ENCODE assay signal across 8 cellular contexts in genomic region chr2:120758181-120759048, GRCh38. TPM values are rescaled to one million over a fixed set of nuclear protein-coding genes. Genes with fewer than 3 reads are reported as not detected.
DNase-seq lines count a peak whose midpoint lies in the region; ATAC-seq, FAIRE-seq and TF ChIP-seq lines count a peak whose summit lies in the region.

No MANE protein-coding gene starts in this region.

- intact Hi-C loops in mucosa of descending colon (cut with DNase I, micrococcal nuclease) = no loop called here

- peak; percentile 66 for ATAC-seq in mucosa of descending colon
- no peak for ATAC-seq in thoracic aorta (ENCODE audit: insufficient number of reproducible peaks, low FRiP score, low read depth)
- ATAC-seq in HG03108 (IDR thresholded peaks at IDR 0.05; ENCODE audit: unreplicated experiment) = no peak
- ATAC-seq in HG03460 (IDR thresholded peaks at IDR 0.05; ENCODE audit: unreplicated experiment) = no peak

- no peak for FAIRE-seq in GM12891 (lab: Jason Lieb, UNC)

- H3K9me3 ChIP-seq in SJSA1 (replicated peaks) = no peaks in the 10 kb centered on the region
- no peaks in the 10 kb centered on the region for H3K9me3 ChIP-seq in mucosa of descending colon
- H3K9me3 ChIP-seq in thoracic aorta = no peaks in the 10 kb centered on the region
- no peaks in the 10 kb centered on the region for H3K9me3 ChIP-seq in effector memory CD4-positive, alpha-beta T cell (ENCODE audit: control insufficient read depth, low read length)

- H3K4me3 ChIP-seq in SJSA1 (no peak overlapping the region), mucosa of descending colon (no peak overlapping the region), thoracic aorta (no peak overlapping the region)
- H3K4me3 ChIP-seq in effector memory CD4-positive, alpha-beta T cell (ENCODE audit: insufficient read depth, low read depth, low read length, poor library complexity, severe bottlenecking) = no peak overlapping the region

- H3K4me1 ChIP-seq in SJSA1 (replicated peaks) (peaks cover 61% of the 10 kb centered on the region), mucosa of descending colon (ENCODE audit: low read depth) (no peaks in the 10 kb centered on the region), thoracic aorta (ENCODE audit: control insufficient read depth in 1 of 2, low read depth in 2 of 2) (peaks cover 4 to 43% of the 10 kb centered on the region in 2 donors)
- no peaks in the 10 kb centered on the region for H3K4me1 ChIP-seq in effector memory CD4-positive, alpha-beta T cell (ENCODE audit: control insufficient read depth, insufficient read depth, low read length, poor library complexity, severe bottlenecking)

- no peak for TF ChIP-seq POLR2A in GM12891 (IDR thresholded peaks at IDR 0.05; ENCODE audit: low read depth, low read length)

- H3K27me3 ChIP-seq in SJSA1 (replicated peaks) (no peaks in the 10 kb centered on the region), thoracic aorta (replicated peaks; ENCODE audit: insufficient read depth) (no peaks in the 10 kb centered on the region)
- H3K27me3 ChIP-seq in effector memory CD4-positive, alpha-beta T cell (replicated peaks; ENCODE audit: control insufficient read depth, insufficient read depth, low read length, poor library complexity, severe bottlenecking) = no peaks in the 10 kb centered on the region

- H3K27ac ChIP-seq in SJSA1 (peak overlapping the region; percentile 67), thoracic aorta (peak overlapping the region; percentile 30 to 40)
- H3K27ac ChIP-seq in effector memory CD4-positive, alpha-beta T cell (ENCODE audit: insufficient read depth, low read length, poor library complexity, severe bottlenecking) = no peak overlapping the region

- DNase-seq in SJSA1 (ENCODE audit: low read depth in 1 of 2, low spot score in 2 of 2) (peak in 1 of 2 experiments; percentile 49), fibroblast of gingiva (ENCODE audit: low read depth) (peak; percentile 25), mucosa of descending colon (peak in 1 of 3 donors; percentile 51), thoracic aorta (ENCODE audit: low spot score) (no peak), GM12891 (ENCODE audit: insufficient read length, low spot score) (no peak)
- no peak for DNase-seq in effector memory CD4-positive, alpha-beta T cell

- no peak for TF ChIP-seq CTCF in mucosa of descending colon (IDR thresholded peaks at IDR 0.05)
- TF ChIP-seq CTCF in thoracic aorta (IDR thresholded peaks at IDR 0.05) = no peak

- H3K36me3 ChIP-seq in SJSA1 = peaks cover 17% of the 10 kb centered on the region
- H3K36me3 ChIP-seq in mucosa of descending colon (ENCODE audit: low read depth) = no peaks in the 10 kb centered on the region
- H3K36me3 ChIP-seq in thoracic aorta = no peaks in the 10 kb centered on the region
- no peaks in the 10 kb centered on the region for H3K36me3 ChIP-seq in effector memory CD4-positive, alpha-beta T cell (ENCODE audit: control insufficient read depth, insufficient read depth, low read length)

TF ChIP-seq in GM12891, 5 proteins besides CTCF, POLR2A, EP300 and RAD21:
- TF ChIP-seq PAX5 (IDR thresholded peaks at IDR 0.05; ENCODE audit: insufficient read depth, low read length, severe bottlenecking) = no peak
- no peak for TF ChIP-seq POLR2AphosphoS5 (IDR thresholded peaks at IDR 0.05; ENCODE audit: low read depth, low read length)
- no peak for TF ChIP-seq TAF1 (IDR thresholded peaks at IDR 0.05; ENCODE audit: low read depth, low read length)
- TF ChIP-seq POU2F2 (IDR thresholded peaks at IDR 0.05; ENCODE audit: low read depth, low read length) = no peak
- TF ChIP-seq SPI1 (IDR thresholded peaks at IDR 0.05; ENCODE audit: low read depth, low read length) = no peak

RNA-seq across cellular contexts. Expression of gene GLI2, which starts 22.7 kb away (rescaled TPM):
- 8.8 and 20.0 TPM in 2 replicates for total RNA-seq in SJSA1 (2014; rRNA removed; shearing (Covaris generic))
- total RNA-seq in mucosa of descending colon (1 to 10 TPM; 1.0 to 7.3 (median 1.3) TPM), thoracic aorta (1 to 10 TPM; 4.9 to 5.4 TPM)
- polyA plus RNA-seq in GM12891 (2012; ENCODE audit: low read depth, missing spikeins) = not detected
